In the genomic region with DNA sequence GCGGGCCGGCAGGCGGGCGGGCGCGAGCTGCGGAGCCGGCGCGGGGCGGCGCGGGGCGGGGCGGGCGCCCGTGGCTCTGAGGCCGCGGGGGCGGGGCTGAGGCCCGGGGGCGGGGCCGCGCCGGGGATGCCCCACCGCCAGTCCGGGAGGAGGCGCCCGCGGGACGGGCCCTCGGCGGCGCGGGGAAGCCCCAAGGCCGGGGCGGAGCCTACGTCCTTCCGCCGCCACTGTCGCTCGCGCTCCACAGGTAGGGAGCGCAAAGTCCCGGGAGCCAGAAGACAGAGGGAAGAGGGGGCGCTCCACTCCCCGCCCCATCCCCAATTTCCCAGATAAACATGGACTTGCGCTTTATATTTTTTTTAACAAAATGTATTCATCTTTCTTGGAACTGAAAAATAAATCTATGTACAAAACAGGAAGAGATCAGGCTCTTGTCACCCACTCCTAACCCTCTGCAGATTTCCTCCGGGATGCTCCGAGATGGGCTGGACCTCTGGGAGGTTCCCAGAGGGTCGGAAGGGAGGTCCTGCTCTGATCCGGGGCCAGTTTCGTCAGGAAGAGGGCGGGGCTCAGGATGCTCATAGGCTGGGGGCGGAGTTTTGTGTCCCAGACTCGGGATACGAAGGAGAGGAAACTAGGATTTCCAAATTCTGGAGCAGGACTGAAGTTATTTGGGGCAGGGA, we compare ENCODE assay signal across 1 cellular context.
TF ChIP-seq lines count a peak whose summit lies in the region.

TSS of gene MAP4K2 (minus strand) at position 52 of the 683 bp plus-strand sequence. CDS start 65 bp downstream, outside the sequence.

TF ChIP-seq in K562, 482 proteins besides CTCF, POLR2A, EP300 and RAD21 (continued from another document and continues in another):
- peak; percentile 64 for TF ChIP-seq PRDM10 (IDR thresholded peaks at IDR 0.05; ENCODE audit: partially characterized antibody)
- TF ChIP-seq FOXA1 (IDR thresholded peaks at IDR 0.05; ENCODE audit: borderline replicate concordance) = no peak
- no peak for TF ChIP-seq BRD4 (IDR thresholded peaks at IDR 0.05)
- no peak for TF ChIP-seq ZBTB17 (CRISPR knock-in tag; IDR thresholded peaks at IDR 0.05)
- TF ChIP-seq SP1 (CRISPR knock-in tag; IDR thresholded peaks at IDR 0.05) = peak; percentile 52; the same call in 1 of the 2 replicates
- TF ChIP-seq, protein P1, sequence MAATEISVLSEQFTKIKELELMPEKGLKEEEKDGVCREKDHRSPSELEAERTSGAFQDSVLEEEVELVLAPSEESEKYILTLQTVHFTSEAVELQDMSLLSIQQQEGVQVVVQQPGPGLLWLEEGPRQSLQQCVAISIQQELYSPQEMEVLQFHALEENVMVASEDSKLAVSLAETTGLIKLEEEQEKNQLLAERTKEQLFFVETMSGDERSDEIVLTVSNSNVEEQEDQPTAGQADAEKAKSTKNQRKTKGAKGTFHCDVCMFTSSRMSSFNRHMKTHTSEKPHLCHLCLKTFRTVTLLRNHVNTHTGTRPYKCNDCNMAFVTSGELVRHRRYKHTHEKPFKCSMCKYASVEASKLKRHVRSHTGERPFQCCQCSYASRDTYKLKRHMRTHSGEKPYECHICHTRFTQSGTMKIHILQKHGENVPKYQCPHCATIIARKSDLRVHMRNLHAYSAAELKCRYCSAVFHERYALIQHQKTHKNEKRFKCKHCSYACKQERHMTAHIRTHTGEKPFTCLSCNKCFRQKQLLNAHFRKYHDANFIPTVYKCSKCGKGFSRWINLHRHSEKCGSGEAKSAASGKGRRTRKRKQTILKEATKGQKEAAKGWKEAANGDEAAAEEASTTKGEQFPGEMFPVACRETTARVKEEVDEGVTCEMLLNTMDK (IDR thresholded peaks at IDR 0.05; ENCODE audit: borderline replicate concordance, insufficient read depth, low read depth, low read length, poor library complexity, severe bottlenecking) = peak; percentile 42
- TF ChIP-seq POLR2B (IDR thresholded peaks at IDR 0.05; ENCODE audit: low read depth, partially characterized antibody) = peak; percentile 47
- no peak for TF ChIP-seq NONO (IDR thresholded peaks at IDR 0.05; ENCODE audit: low read depth in 2 of 2, low read length in 1 of 2)
- peak; percentile 53; the same call in 1 of the 2 replicates for TF ChIP-seq HDAC2 (IDR thresholded peaks at IDR 0.05)
- TF ChIP-seq RB1 (IDR thresholded peaks at IDR 0.05; ENCODE audit: low read depth) = peak; percentile 28; the same call in 1 of the 2 replicates
- no peak for TF ChIP-seq SAP30 (IDR thresholded peaks at IDR 0.05; ENCODE audit: borderline replicate concordance, insufficient read depth, low read depth, low read length, poor library complexity, severe bottlenecking)
- peak; percentile 66 for TF ChIP-seq CCNT2 (IDR thresholded peaks at IDR 0.05; ENCODE audit: borderline replicate concordance, extremely low read depth, insufficient read length, low read depth, low read length)
- TF ChIP-seq LEF1 (IDR thresholded peaks at IDR 0.05) = no peak
- peak; percentile 55 for TF ChIP-seq CREB1 (IDR thresholded peaks at IDR 0.05)
- no peak for TF ChIP-seq CREB1 (CRISPR knock-in tag; IDR thresholded peaks at IDR 0.05)
- 0 out of 2 replicates have a peak, but pooled peaks have one; percentile 43 for TF ChIP-seq SMARCA5 (IDR thresholded peaks at IDR 0.05)
- TF ChIP-seq SMAD4 (CRISPR knock-in tag; conservative IDR thresholded peaks at IDR 0.05) = peak; percentile 61; the same call in 1 of the 2 replicates
- TF ChIP-seq HES1 (IDR thresholded peaks at IDR 0.05; ENCODE audit: low read depth) = no peak
- no peak for TF ChIP-seq TCFL5 (CRISPR knock-in tag; conservative IDR thresholded peaks at IDR 0.05)
- TF ChIP-seq, protein P2, sequence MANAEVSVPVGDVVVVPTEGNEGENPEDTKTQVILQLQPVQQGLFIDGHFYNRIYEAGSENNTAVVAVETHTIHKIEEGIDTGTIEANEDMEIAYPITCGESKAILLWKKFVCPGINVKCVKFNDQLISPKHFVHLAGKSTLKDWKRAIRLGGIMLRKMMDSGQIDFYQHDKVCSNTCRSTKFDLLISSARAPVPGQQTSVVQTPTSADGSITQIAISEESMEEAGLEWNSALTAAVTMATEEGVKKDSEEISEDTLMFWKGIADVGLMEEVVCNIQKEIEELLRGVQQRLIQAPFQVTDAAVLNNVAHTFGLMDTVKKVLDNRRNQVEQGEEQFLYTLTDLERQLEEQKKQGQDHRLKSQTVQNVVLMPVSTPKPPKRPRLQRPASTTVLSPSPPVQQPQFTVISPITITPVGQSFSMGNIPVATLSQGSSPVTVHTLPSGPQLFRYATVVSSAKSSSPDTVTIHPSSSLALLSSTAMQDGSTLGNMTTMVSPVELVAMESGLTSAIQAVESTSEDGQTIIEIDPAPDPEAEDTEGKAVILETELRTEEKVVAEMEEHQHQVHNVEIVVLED (CRISPR knock-in tag; IDR thresholded peaks at IDR 0.05) = 0 out of 2 replicates have a peak, but pooled peaks have one; percentile 12
- peak in 1 of 2 experiments; percentile 97; a peak in 2 of 4 replicates for TF ChIP-seq ZNF639 (CRISPR knock-in tag; conservative IDR thresholded peaks at IDR 0.05 in 1 of 2, IDR thresholded peaks at IDR 0.05 in 1 of 2)
- no peak for TF ChIP-seq NR2C2 (CRISPR knock-in tag; IDR thresholded peaks at IDR 0.05)
- TF ChIP-seq NR2C2 (tag; IDR thresholded peaks at IDR 0.05) = peak; percentile 52
- TF ChIP-seq L3MBTL2 (IDR thresholded peaks at IDR 0.05) = 0 out of 2 replicates have a peak, but pooled peaks have one; percentile 17
- TF ChIP-seq HIVEP1 (CRISPR knock-in tag; IDR thresholded peaks at IDR 0.05) = peak; percentile 89
- TF ChIP-seq GABPA (tag; conservative IDR thresholded peaks at IDR 0.05; ENCODE audit: low read depth) = peak; percentile 75
- TF ChIP-seq TEAD1 (CRISPR knock-in tag; IDR thresholded peaks at IDR 0.05) = no peak
- TF ChIP-seq, protein P3, sequence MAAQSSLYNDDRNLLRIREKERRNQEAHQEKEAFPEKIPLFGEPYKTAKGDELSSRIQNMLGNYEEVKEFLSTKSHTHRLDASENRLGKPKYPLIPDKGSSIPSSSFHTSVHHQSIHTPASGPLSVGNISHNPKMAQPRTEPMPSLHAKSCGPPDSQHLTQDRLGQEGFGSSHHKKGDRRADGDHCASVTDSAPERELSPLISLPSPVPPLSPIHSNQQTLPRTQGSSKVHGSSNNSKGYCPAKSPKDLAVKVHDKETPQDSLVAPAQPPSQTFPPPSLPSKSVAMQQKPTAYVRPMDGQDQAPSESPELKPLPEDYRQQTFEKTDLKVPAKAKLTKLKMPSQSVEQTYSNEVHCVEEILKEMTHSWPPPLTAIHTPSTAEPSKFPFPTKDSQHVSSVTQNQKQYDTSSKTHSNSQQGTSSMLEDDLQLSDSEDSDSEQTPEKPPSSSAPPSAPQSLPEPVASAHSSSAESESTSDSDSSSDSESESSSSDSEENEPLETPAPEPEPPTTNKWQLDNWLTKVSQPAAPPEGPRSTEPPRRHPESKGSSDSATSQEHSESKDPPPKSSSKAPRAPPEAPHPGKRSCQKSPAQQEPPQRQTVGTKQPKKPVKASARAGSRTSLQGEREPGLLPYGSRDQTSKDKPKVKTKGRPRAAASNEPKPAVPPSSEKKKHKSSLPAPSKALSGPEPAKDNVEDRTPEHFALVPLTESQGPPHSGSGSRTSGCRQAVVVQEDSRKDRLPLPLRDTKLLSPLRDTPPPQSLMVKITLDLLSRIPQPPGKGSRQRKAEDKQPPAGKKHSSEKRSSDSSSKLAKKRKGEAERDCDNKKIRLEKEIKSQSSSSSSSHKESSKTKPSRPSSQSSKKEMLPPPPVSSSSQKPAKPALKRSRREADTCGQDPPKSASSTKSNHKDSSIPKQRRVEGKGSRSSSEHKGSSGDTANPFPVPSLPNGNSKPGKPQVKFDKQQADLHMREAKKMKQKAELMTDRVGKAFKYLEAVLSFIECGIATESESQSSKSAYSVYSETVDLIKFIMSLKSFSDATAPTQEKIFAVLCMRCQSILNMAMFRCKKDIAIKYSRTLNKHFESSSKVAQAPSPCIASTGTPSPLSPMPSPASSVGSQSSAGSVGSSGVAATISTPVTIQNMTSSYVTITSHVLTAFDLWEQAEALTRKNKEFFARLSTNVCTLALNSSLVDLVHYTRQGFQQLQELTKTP (IDR thresholded peaks at IDR 0.05; ENCODE audit: low read depth in 1 of 2, partially characterized antibody in 2 of 2) = peak in 1 of 2 experiments; percentile 56
- TF ChIP-seq ARID1B (IDR thresholded peaks at IDR 0.05) = 0 out of 2 replicates have a peak, but pooled peaks have one; percentile 10
- TF ChIP-seq HNRNPLL (IDR thresholded peaks at IDR 0.05; ENCODE audit: low read depth, low read length, poor library complexity, severe bottlenecking) = peak; percentile 57
- TF ChIP-seq ZNF263 (CRISPR knock-in tag; IDR thresholded peaks at IDR 0.05; ENCODE audit: borderline replicate concordance) = peak; percentile 36; the same call in 1 of the 2 replicates
- no peak for TF ChIP-seq SAFB2 (IDR thresholded peaks at IDR 0.05; ENCODE audit: borderline replicate concordance, low read depth, low read length, severe bottlenecking)
- peak; percentile 9 for TF ChIP-seq ZFX (CRISPR knock-in tag; IDR thresholded peaks at IDR 0.05)
- no peak for TF ChIP-seq ASH1L (IDR thresholded peaks at IDR 0.05; ENCODE audit: borderline replicate concordance, low read depth, partially characterized antibody)
- TF ChIP-seq RBFOX2 (IDR thresholded peaks at IDR 0.05; ENCODE audit: low read depth, low read length) = peak; percentile 53; the same call in 1 of the 2 replicates
- no peak for TF ChIP-seq KAT7 (CRISPR knock-in tag; IDR thresholded peaks at IDR 0.05; ENCODE audit: borderline replicate concordance)
- peak; percentile 48; the same call in 1 of the 2 replicates for TF ChIP-seq HCFC1 (IDR thresholded peaks at IDR 0.05; ENCODE audit: low read depth, low read length)
- no peak for TF ChIP-seq NFATC3 (IDR thresholded peaks at IDR 0.05)
- peak; percentile 56; the same call in 1 of the 2 replicates for TF ChIP-seq SUPT5H (IDR thresholded peaks at IDR 0.05)
- TF ChIP-seq, protein P4, sequence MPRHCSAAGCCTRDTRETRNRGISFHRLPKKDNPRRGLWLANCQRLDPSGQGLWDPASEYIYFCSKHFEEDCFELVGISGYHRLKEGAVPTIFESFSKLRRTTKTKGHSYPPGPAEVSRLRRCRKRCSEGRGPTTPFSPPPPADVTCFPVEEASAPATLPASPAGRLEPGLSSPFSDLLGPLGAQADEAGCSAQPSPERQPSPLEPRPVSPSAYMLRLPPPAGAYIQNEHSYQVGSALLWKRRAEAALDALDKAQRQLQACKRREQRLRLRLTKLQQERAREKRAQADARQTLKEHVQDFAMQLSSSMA (CRISPR knock-in tag; IDR thresholded peaks at IDR 0.05) = 0 out of 2 replicates have a peak, but pooled peaks have one; percentile 21
- no peak for TF ChIP-seq ZNF277 (CRISPR knock-in tag; IDR thresholded peaks at IDR 0.05; ENCODE audit: borderline replicate concordance)
- TF ChIP-seq TBP (optimal IDR thresholded peaks at IDR 0.05; ENCODE audit: low read depth, low read length) = peak; percentile 16
- TF ChIP-seq POLR2G (IDR thresholded peaks at IDR 0.05; ENCODE audit: low read depth, low read length) = peak; percentile 59
- peak; percentile 45; the same call in 1 of the 2 replicates for TF ChIP-seq SMARCA4 (IDR thresholded peaks at IDR 0.05)
- TF ChIP-seq EP400 (IDR thresholded peaks at IDR 0.05) = peak; percentile 41
- 0 out of 2 replicates have a peak, but pooled peaks have one; percentile 21 for TF ChIP-seq ETV5 (CRISPR knock-in tag; IDR thresholded peaks at IDR 0.05; ENCODE audit: low read depth)
- TF ChIP-seq SP2 (IDR thresholded peaks at IDR 0.05; ENCODE audit: extremely low read depth, low read depth, low read length, poor library complexity, severe bottlenecking) = peak; percentile 11
- peak; percentile 84; the same call in 1 of the 2 replicates for TF ChIP-seq POLR2AphosphoS2 (IDR thresholded peaks at IDR 0.05; ENCODE audit: low read length)
